23 cellular contexts compared by ENCODE assay signal in the genomic region with DNA sequence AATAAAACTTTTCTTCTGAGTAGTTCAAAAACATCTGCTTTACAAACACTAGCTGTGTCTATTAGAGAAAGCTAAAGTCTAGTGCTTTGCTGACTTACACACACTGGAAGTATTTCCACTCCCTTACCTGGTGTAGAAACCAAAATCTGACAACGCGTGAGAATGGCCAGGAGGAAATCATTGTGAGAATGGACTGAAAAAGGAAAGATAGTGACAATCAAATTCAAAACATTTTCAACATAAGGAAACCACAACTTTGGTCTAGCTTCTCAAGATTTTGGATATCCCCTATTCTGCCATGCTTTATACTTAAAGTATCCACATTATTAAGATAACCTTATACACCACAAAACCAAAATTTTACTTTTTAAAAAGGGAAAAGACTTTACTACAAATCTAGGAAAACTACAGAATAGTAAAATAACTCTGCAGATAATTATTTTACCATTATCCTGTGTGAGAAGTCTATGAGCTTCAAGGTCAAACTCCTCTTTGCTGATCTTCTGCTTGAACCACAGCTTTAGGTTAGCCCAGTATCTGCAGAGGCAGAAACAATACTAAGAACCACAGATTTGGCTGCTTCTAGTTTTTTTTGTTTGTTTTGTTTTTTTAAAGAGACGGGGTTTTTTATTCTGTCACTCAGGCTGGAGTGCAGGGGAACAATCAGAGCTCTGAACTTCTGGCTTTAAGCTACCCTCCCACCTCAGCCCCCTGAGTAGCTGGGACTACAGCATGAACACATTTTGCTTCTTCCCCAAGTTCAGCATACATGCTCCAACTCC. TPM values are rescaled to one million over a fixed set of nuclear protein-coding genes. Genes with fewer than 3 reads are reported as not detected.
DNase-seq lines count a peak whose midpoint lies in the region; ATAC-seq and TF ChIP-seq lines count a peak whose summit lies in the region.
"Had no signal": no experiment of that assay in that cellular context is flagged by ENCODE, and none has a peak within 500 bp of the region (broad histone marks: within the 10 kb centered on the region; RNA-seq: fewer than 3 reads in every experiment).

No MANE protein-coding gene starts in this region.

- ATAC-seq in CD4-positive, CD25-positive, alpha-beta regulatory T cell (ENCODE audit: low read depth in 2 of 2), result no peak
- peak; percentile 58 for ATAC-seq in HG02870 (IDR thresholded peaks at IDR 0.05; ENCODE audit: unreplicated experiment)
- no peak for ATAC-seq in GM21737 (IDR thresholded peaks at IDR 0.05; ENCODE audit: unreplicated experiment)
- ATAC-seq: foreskin keratinocyte had no signal

- H3K36me3 Mint-ChIP-seq in CD4-positive, CD25-positive, alpha-beta regulatory T cell, result peaks cover 17% of the 10 kb centered on the region
- H3K36me3 Mint-ChIP-seq in CD4-positive, alpha-beta memory T cell, result peaks cover 21 to 35% of the 10 kb centered on the region in 2 donors

- intact Hi-C loops in CD4-positive, alpha-beta memory T cell (cut with micrococcal nuclease), result no loop called here
- intact Hi-C loops in adrenal gland (cut with DNase I), result no loop called here

- no peaks in the 10 kb centered on the region for H3K9me3 ChIP-seq in CD4-positive, CD25-positive, alpha-beta regulatory T cell (ENCODE audit: control insufficient read depth in 2 of 2, low read length in 2 of 2)
- no peaks in the 10 kb centered on the region for H3K9me3 ChIP-seq in CD4-positive, alpha-beta memory T cell (ENCODE audit: control insufficient read depth in 1 of 2, low read length in 2 of 2)
- H3K9me3 ChIP-seq in adrenal gland (replicated peaks in 1 of 3), result no peaks in the 10 kb centered on the region
- H3K9me3 ChIP-seq: ovary had no signal

- H3K36me3 ChIP-seq in CD4-positive, CD25-positive, alpha-beta regulatory T cell (ENCODE audit: control insufficient read depth, insufficient read depth, low read length), result peaks cover 29% of the 10 kb centered on the region
- peaks cover 9% of the 10 kb centered on the region for H3K36me3 ChIP-seq in CD4-positive, alpha-beta memory T cell (ENCODE audit: insufficient read depth, low read length)
- peaks cover 0 to 14% of the 10 kb centered on the region in 2 donors for H3K36me3 ChIP-seq in adrenal gland (replicated peaks in 1 of 2)
- H3K36me3 ChIP-seq: ovary had no signal

- H3K4me3 ChIP-seq in CD4-positive, CD25-positive, alpha-beta regulatory T cell (ENCODE audit: low read depth, low read length), result no peak overlapping the region
- H3K4me3 ChIP-seq in CD4-positive, alpha-beta memory T cell (ENCODE audit: low read length in 2 of 2), result no peak overlapping the region
- no peak overlapping the region for H3K4me3 ChIP-seq in adrenal gland
- H3K4me3 ChIP-seq: ovary had no signal

- DNase-seq in CD4-positive, CD25-positive, alpha-beta regulatory T cell, result no peak
- no peak for DNase-seq in CD4-positive, alpha-beta memory T cell
- DNase-seq in adrenal gland (no peak), NCI-H82 treated with DMSO at 0.1 percent for 48 hours (lab: John Stamatoyannopoulos, UW; ENCODE audit: unreplicated experiment) (no peak), HUDEP-2 (lab: John Stamatoyannopoulos, UW; ENCODE audit: unreplicated experiment in 76 of 76) (no peak), SK-N-DZ (ENCODE audit: low spot score) (no peak)
- DNase-seq: activated CD4-positive, alpha-beta T cell treated with anti-CD3 and anti-CD28 coated beads for 1 hour; AML-193; amniotic stem cell; central memory CD4-positive, alpha-beta T cell; foreskin keratinocyte; H7; hypothalamus; KBM-7; naive B cell; NCI-H1048; NCI-H2029 treated with DMSO at 0.1 percent for 48 hours; ovary; stimulated activated CD4-positive, alpha-beta T cell treated with anti-CD3 and anti-CD28 coated beads, Interleukin-1b, Interleukin-23, amount 100 ng/mL, for 48 hours had no signal

- 66 to 81% (median 75%) methylated on average over 3 of the region's 3 CpGs for WGBS in adrenal gland, 4 donors

- peak overlapping the region; percentile 40 to 75 (median 67) for H3K27ac Mint-ChIP-seq in CD4-positive, CD25-positive, alpha-beta regulatory T cell
- peak overlapping the region in 5 of 7 donors; percentile 7 to 65 (median 31) for H3K27ac Mint-ChIP-seq in CD4-positive, alpha-beta memory T cell
- H3K27ac Mint-ChIP-seq: memory B cell had no signal

- CTCF ChIA-PET in CD4-positive, alpha-beta memory T cell (lab: Charles Lee; ENCODE audit: partially characterized antibody), result interaction anchor here (0.7 to 1.0 kb wide), 2 partner anchors 22 to 190 kb away, joined by 3 read pairs; no protein-coding TSS in a partner anchor

- peaks cover 0 to 56% (median 44%) of the 10 kb centered on the region in 4 donors for H3K4me1 Mint-ChIP-seq in CD4-positive, CD25-positive, alpha-beta regulatory T cell
- H3K4me1 Mint-ChIP-seq in CD4-positive, alpha-beta memory T cell, result peaks cover 19 to 59% (median 44%) of the 10 kb centered on the region in 4 donors

- TF ChIP-seq POLR2A in adrenal gland (IDR thresholded peaks at IDR 0.05), result no peak

- H3K27me3 ChIP-seq in CD4-positive, CD25-positive, alpha-beta regulatory T cell (ENCODE audit: control insufficient read depth, insufficient read depth, low read length), result no peaks in the 10 kb centered on the region
- no peaks in the 10 kb centered on the region for H3K27me3 ChIP-seq in CD4-positive, alpha-beta memory T cell (ENCODE audit: insufficient read depth, low read length)
- H3K27me3 ChIP-seq in adrenal gland, result no peaks in the 10 kb centered on the region
- H3K27me3 ChIP-seq: foreskin keratinocyte, ovary had no signal

- H3K27ac ChIP-seq in CD4-positive, CD25-positive, alpha-beta regulatory T cell (ENCODE audit: insufficient read depth, low read length, poor library complexity, severe bottlenecking), result no peak overlapping the region
- no peak overlapping the region for H3K27ac ChIP-seq in CD4-positive, alpha-beta memory T cell (ENCODE audit: low read depth, low read length)
- peak overlapping the region in 3 of 5 donors; percentile 8 to 42 (median 28) for H3K27ac ChIP-seq in adrenal gland
- H3K27ac ChIP-seq: epithelial cell of prostate, foreskin keratinocyte, ovary had no signal

- no peaks in the 10 kb centered on the region for H3K27me3 Mint-ChIP-seq in CD4-positive, CD25-positive, alpha-beta regulatory T cell
- no peaks in the 10 kb centered on the region for H3K27me3 Mint-ChIP-seq in CD4-positive, alpha-beta memory T cell
- H3K27me3 Mint-ChIP-seq: memory B cell, naive B cell had no signal

- no peak for TF ChIP-seq CTCF in adrenal gland (IDR thresholded peaks at IDR 0.05)

- peaks cover 5% of the 10 kb centered on the region for H3K4me1 ChIP-seq in CD4-positive, CD25-positive, alpha-beta regulatory T cell (ENCODE audit: control insufficient read depth, insufficient read depth, low read length, poor library complexity, severe bottlenecking)
- H3K4me1 ChIP-seq in CD4-positive, alpha-beta memory T cell (ENCODE audit: insufficient read depth, low read length), result peaks cover 17% of the 10 kb centered on the region
- peaks cover 3 to 43% of the 10 kb centered on the region in 2 donors for H3K4me1 ChIP-seq in adrenal gland (replicated peaks in 1 of 2)
- H3K4me1 ChIP-seq: foreskin keratinocyte had no signal

- H3K4me3 Mint-ChIP-seq in CD4-positive, CD25-positive, alpha-beta regulatory T cell, result peak overlapping the region in 2 of 4 donors; percentile 14 to 49
- no peak overlapping the region for H3K4me3 Mint-ChIP-seq in CD4-positive, alpha-beta memory T cell
- H3K4me3 Mint-ChIP-seq: memory B cell, naive B cell had no signal

- no peaks in the 10 kb centered on the region for H3K9me3 Mint-ChIP-seq in CD4-positive, CD25-positive, alpha-beta regulatory T cell
- H3K9me3 Mint-ChIP-seq in CD4-positive, alpha-beta memory T cell, result no peaks in the 10 kb centered on the region
- H3K9me3 Mint-ChIP-seq: memory B cell, naive B cell had no signal

- POLR2A ChIA-PET in CD4-positive, alpha-beta memory T cell (lab: Charles Lee; ENCODE audit: partially characterized antibody), result no interaction called here

RNA-seq across cellular contexts. Expression of gene TADA1, which starts 6.6 kb away (rescaled TPM):
- 12.7 TPM for total RNA-seq in CD4-positive, CD25-positive, alpha-beta regulatory T cell
- polyA plus RNA-seq in CD4-positive, CD25-positive, alpha-beta regulatory T cell, result 10 to 100 TPM; 14.5 to 21.4 (median 17.0) TPM
- 10 to 100 TPM; 15.3 to 16.0 TPM for total RNA-seq in CD4-positive, alpha-beta memory T cell
- polyA plus RNA-seq in CD4-positive, alpha-beta memory T cell, result 10 to 100 TPM; 18.0 to 23.6 TPM
- 10 to 100 TPM in 7 of 8 donors, 1 to 10 TPM in 1; 9.8 to 22.3 (median 13.1) TPM for total RNA-seq in adrenal gland
- 10 to 100 TPM in 1 of 3 donors, 1 to 10 TPM in 2; 5.8 to 23.1 (median 6.2) TPM for polyA plus RNA-seq in adrenal gland
- polyA plus RNA-seq in SK-N-DZ (2014; cell fraction: cytosol; rRNA removed), result 35.4 and 41.7 TPM in 2 replicates
- 31.4 and 31.6 TPM in 2 replicates for polyA plus RNA-seq in SK-N-DZ (2014; cell fraction: nucleus; rRNA removed)

RNA-seq across cellular contexts. Expression of gene POGK, which starts 30.2 kb away (rescaled TPM):
- total RNA-seq in CD4-positive, CD25-positive, alpha-beta regulatory T cell, result 19.1 TPM
- polyA plus RNA-seq in CD4-positive, CD25-positive, alpha-beta regulatory T cell, result 10 to 100 TPM; 11.9 to 18.4 (median 13.2) TPM
- 10 to 100 TPM; 37.9 to 44.3 TPM for total RNA-seq in CD4-positive, alpha-beta memory T cell
- polyA plus RNA-seq in CD4-positive, alpha-beta memory T cell, result 10 to 100 TPM in 1 of 2 donors, 1 to 10 TPM in 1; 6.7 to 22.3 TPM
- total RNA-seq in adrenal gland, result 10 to 100 TPM; 11.0 to 31.1 (median 24.4) TPM
- polyA plus RNA-seq in adrenal gland, result 10 to 100 TPM in 1 of 3 donors, 1 to 10 TPM in 2; 7.3 to 12.9 (median 9.6) TPM
- 37.5 and 40.7 TPM in 2 replicates for polyA plus RNA-seq in SK-N-DZ (2014; cell fraction: cytosol; rRNA removed)
- 28.5 and 34.8 TPM in 2 replicates for polyA plus RNA-seq in SK-N-DZ (2014; cell fraction: nucleus; rRNA removed)

Comparison
In these comparisons a context has a peak if more than half of its experiments do, and no peak if none do; other contexts are left out.
1. H3K27ac ChIP-seq: peak in adrenal gland (3 of 5); none in CD4-positive, CD25-positive, alpha-beta regulatory T cell (single experiment) and CD4-positive, alpha-beta memory T cell (single experiment).